In the genomic region with DNA sequence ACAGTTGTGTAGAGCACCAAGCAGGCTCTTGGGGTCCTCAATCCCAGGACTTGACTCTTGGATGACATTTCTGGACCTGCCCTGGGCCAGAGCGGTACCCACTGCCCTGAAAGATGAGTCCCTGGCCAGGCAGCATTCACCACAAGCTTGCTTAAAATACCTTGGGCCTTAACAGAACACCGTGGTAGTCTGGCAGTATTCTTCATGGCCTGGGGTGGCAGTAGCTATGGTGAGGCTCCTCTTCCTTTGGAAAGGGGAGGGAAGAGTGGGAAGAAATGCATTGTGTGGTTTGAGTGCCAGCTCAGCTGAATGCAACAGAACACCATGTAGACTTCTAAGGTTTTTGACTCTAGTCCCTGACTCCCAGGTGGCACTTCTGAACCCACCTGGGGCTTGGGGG, we compare ENCODE assay signal across 27 cellular contexts. TPM values are rescaled to one million over a fixed set of nuclear protein-coding genes. Genes with fewer than 3 reads are reported as not detected.
"Had no signal": no experiment of that assay in that cellular context is flagged by ENCODE, and none has a peak within 500 bp of the region (broad histone marks: within the 10 kb centered on the region; RNA-seq: fewer than 3 reads in every experiment).

No MANE protein-coding gene starts in this region.

- H3K27me3 ChIP-seq: gastrocnemius medialis, heart right ventricle, left lung had no signal

- H3K4me3 ChIP-seq: coronary artery, dorsolateral prefrontal cortex, esophagus squamous epithelium, gastrocnemius medialis, heart right ventricle, left lung, lower lobe of right lung had no signal

- H3K4me1 Mint-ChIP-seq: naive thymus-derived CD4-positive, alpha-beta T cell had no signal

- H3K36me3 ChIP-seq: esophagus squamous epithelium, gastrocnemius medialis, heart right ventricle, left lung, lower lobe of right lung had no signal

- H3K27ac ChIP-seq: coronary artery, dorsolateral prefrontal cortex, epithelial cell of prostate, esophagus squamous epithelium, gastrocnemius medialis, heart right ventricle, left lung, lower lobe of right lung had no signal

- H3K4me3 Mint-ChIP-seq: naive thymus-derived CD4-positive, alpha-beta T cell had no signal

- H3K9me3 ChIP-seq: gastrocnemius medialis had no signal

- DNase-seq: dermis blood vessel endothelial cell; dorsolateral prefrontal cortex; effector CD4-positive, alpha-beta T cell; effector memory CD4-positive, alpha-beta T cell; erythroblast; esophagus squamous epithelium; foreskin fibroblast; foreskin melanocyte; gastrocnemius medialis; glutamatergic neuron; head of caudate nucleus; heart right ventricle; hippocampal formation; left cardiac atrium; left lung; left ventricle myocardium superior; lower lobe of right lung; mesenchymal stem cell; midbrain; naive thymus-derived CD4-positive, alpha-beta T cell had no signal

- H3K27ac Mint-ChIP-seq: naive thymus-derived CD4-positive, alpha-beta T cell had no signal

- H3K4me1 ChIP-seq: esophagus squamous epithelium, gastrocnemius medialis, heart right ventricle, left lung, lower lobe of right lung had no signal

- ATAC-seq: esophagus mucosa; gastrocnemius medialis; heart right ventricle; left cardiac atrium; left lung; left ventricle myocardium superior; lower lobe of right lung; naive thymus-derived CD4-positive, alpha-beta T cell had no signal

RNA-seq across cellular contexts. Expression of a gene that starts 29.4 kb away (rescaled TPM):
- total RNA-seq: dermis blood vessel endothelial cell, esophagus mucosa, gastrocnemius medialis, glomerular endothelial cell, heart right ventricle, kidney epithelial cell, left cardiac atrium, left lung, left ventricle myocardium superior, lung microvascular endothelial cell had no signal
- polyA plus RNA-seq: keratinocyte had no signal
